18 cellular contexts compared by ENCODE assay signal in the genomic region with DNA sequence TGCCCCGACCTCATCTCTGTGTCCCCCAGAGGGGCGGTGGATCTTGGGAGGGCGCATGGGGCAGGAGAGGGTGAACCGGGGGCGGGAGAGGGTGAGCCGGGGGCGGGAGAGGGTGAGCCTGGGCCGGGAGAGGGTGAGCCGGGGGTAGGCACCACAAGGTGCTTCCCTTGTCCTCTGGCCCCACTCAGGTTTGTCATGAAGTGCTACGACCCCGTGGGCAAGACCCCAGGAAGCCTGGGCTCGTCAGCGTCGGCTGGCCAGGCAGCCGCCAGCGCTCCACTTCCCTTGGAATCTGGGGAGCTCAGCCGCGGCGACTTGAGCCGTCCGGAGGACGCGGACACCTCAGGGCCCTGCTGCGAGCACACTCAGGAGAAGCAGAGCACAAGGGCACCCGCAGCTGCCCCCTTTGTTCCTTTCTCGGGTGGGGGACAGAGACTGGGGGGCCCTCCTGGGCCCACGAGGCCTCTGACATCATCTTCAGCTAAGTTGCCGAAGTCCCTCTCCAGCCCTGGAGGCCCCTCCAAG. TPM values are rescaled to one million over a fixed set of nuclear protein-coding genes. Genes with fewer than 3 reads are reported as not detected.
DNase-seq lines count a peak whose midpoint lies in the region; ATAC-seq, FAIRE-seq and TF ChIP-seq lines count a peak whose summit lies in the region.
"Had no signal": no experiment of that assay in that cellular context is flagged by ENCODE, and none has a peak within 500 bp of the region (broad histone marks: within the 10 kb centered on the region; RNA-seq: fewer than 3 reads in every experiment).

No MANE protein-coding gene starts in this region.

- no peak overlapping the region for H2AFZ ChIP-seq in H1 (ENCODE audit: low read length)

- H3K79me2 ChIP-seq in H1 (ENCODE audit: control insufficient read depth in 1 of 2, insufficient read depth in 2 of 2, low read length in 2 of 2): no peaks in the 10 kb centered on the region

- no peak overlapping the region for H2AK5ac ChIP-seq in H1 (ENCODE audit: low read depth, low read length)

- H3K27ac ChIP-seq in HEK293 (ENCODE audit: extremely low read depth, low read depth, low read length): no peak overlapping the region
- no peak overlapping the region for H3K27ac ChIP-seq in H1 (ENCODE audit: low read depth, low read length)
- H3K27ac ChIP-seq in upper lobe of right lung: no peak overlapping the region
- H3K27ac ChIP-seq: C4-2B had no signal

- H3K23ac ChIP-seq in H1 (ENCODE audit: insufficient read length): no peak overlapping the region

- H3K23me2 ChIP-seq in H1 (ENCODE audit: low read depth, low read length): no peaks in the 10 kb centered on the region

- POLR2A ChIA-PET in Caco-2 (lab: Charles Lee) (interaction anchor here (0.9 kb wide), 1 partner anchor 26 kb away, joined by 5 read pairs; a partner anchor contains a TSS), HEK293 (lab: Yijun Ruan, JAX) (no interaction called here), H1 (lab: Charles Lee; ENCODE audit: partially characterized antibody) (interaction anchor here (1.0 to 1.8 kb wide), 6 partner anchors 16 to 76 kb away, joined by 3 to 7 read pairs (median 4); no protein-coding TSS in a partner anchor)

- no peak for FAIRE-seq in H1 (lab: Jason Lieb, UNC)
- FAIRE-seq: A204.1, GM12892, H54, HTR-8/SVneo had no signal

- no peak overlapping the region for H3K9ac ChIP-seq in H1 (replicated peaks in 1 of 4; ENCODE audit: extremely low read depth in 1 of 4, low read depth in 3 of 4, low read length in 3 of 4)

- H4K5ac ChIP-seq in H1 (ENCODE audit: insufficient read length, low read depth, low read length): no peak overlapping the region

- peak overlapping the region; percentile 64; the same call in 1 of the 2 replicates for H4K8ac ChIP-seq in H1 (ENCODE audit: extremely low read depth, insufficient read depth, low read length)

- no peak for TF ChIP-seq POLR2A in H1 (IDR thresholded peaks at IDR 0.05; ENCODE audit: control extremely low read depth in 1 of 2, low read depth in 2 of 2, low read length in 2 of 2)

- no peak overlapping the region for H2BK12ac ChIP-seq in H1 (ENCODE audit: low read depth, low read length)

- no peak overlapping the region for H3K4ac ChIP-seq in H1 (replicated peaks; ENCODE audit: insufficient read length, low read depth, low read length)

- no peak overlapping the region for H3K14ac ChIP-seq in H1 (ENCODE audit: insufficient read length)

- H2BK5ac ChIP-seq in H1 (ENCODE audit: low read depth, low read length): no peak overlapping the region

- H3K4me3 ChIP-seq in Caco-2 (ENCODE audit: low read depth, low read length) (peak overlapping the region; percentile 34), HEK293 (ENCODE audit: low read depth, low read length) (no peak overlapping the region), H1 (ENCODE audit: extremely low read depth in 1 of 4, insufficient read depth in 2 of 4, low read depth in 3 of 4, low read length in 4 of 4) (no peak overlapping the region), upper lobe of right lung (no peak overlapping the region)

- no peaks in the 10 kb centered on the region for H3K9me3 ChIP-seq in Caco-2
- H3K9me3 ChIP-seq in HEK293 (ENCODE audit: control insufficient read depth, insufficient read depth, low read depth, low read length): no peaks in the 10 kb centered on the region
- no peaks in the 10 kb centered on the region for H3K9me3 ChIP-seq in H1 (ENCODE audit: insufficient read depth in 2 of 2, low read depth in 1 of 2, low read length in 1 of 2)
- no peaks in the 10 kb centered on the region for H3K9me3 ChIP-seq in upper lobe of right lung
- H3K9me3 ChIP-seq: BE2C had no signal

- ATAC-seq in GM21360 (IDR thresholded peaks at IDR 0.05; ENCODE audit: unreplicated experiment) (no peak), upper lobe of right lung (no peak), left cardiac atrium (no peak)

- H3K4me2 ChIP-seq in H1 (ENCODE audit: insufficient read depth in 1 of 2, low read depth in 2 of 2, low read length in 2 of 2): no peak overlapping the region

- H3K4me3 Mint-ChIP-seq in Caco-2 (ENCODE audit: unreplicated experiment): peak overlapping the region; percentile 82
- no peak overlapping the region for H3K4me3 Mint-ChIP-seq in nephron progenitor cell
- H3K4me3 Mint-ChIP-seq: CD4-positive, alpha-beta memory T cell had no signal

- H3K27ac Mint-ChIP-seq in Caco-2 (ENCODE audit: unreplicated experiment) (peak overlapping the region; percentile 71), nephron progenitor cell (peak overlapping the region; percentile 19)

- no peak overlapping the region for H2BK15ac ChIP-seq in H1 (ENCODE audit: low read length)

- no peak overlapping the region for H3K18ac ChIP-seq in H1 (ENCODE audit: extremely low read depth, low read length)

- BruUV-seq in Caco-2 (replicated peaks; lab: Mats Ljungman, UMichigan): no TSS peak

- H2BK120ac ChIP-seq in H1 (replicated peaks; ENCODE audit: low read depth, low read length): no peak overlapping the region

- H3K27me3 ChIP-seq in Caco-2 (replicated peaks; ENCODE audit: control insufficient read depth, insufficient read depth, low read length): no peaks in the 10 kb centered on the region
- H3K27me3 ChIP-seq in H1 (replicated peaks in 1 of 4; ENCODE audit: control insufficient read depth in 3 of 4, extremely low read depth in 1 of 4, insufficient read depth in 3 of 4, low read length in 3 of 4): no peaks in the 10 kb centered on the region
- no peaks in the 10 kb centered on the region for H3K27me3 ChIP-seq in upper lobe of right lung
- H3K27me3 ChIP-seq: BE2C had no signal

- H4K91ac ChIP-seq in H1 (replicated peaks; ENCODE audit: insufficient read length, low read length): no peak overlapping the region

- no peak overlapping the region for H3K56ac ChIP-seq in H1 (replicated peaks; ENCODE audit: insufficient read length, low read depth, low read length)

- DNase-seq in Caco-2 (no peak), H1 (ENCODE audit: low read depth in 1 of 2, low spot score in 2 of 2) (no peak), nephron progenitor cell (no peak), NCI-H2171 (lab: John Stamatoyannopoulos, UW) (no peak), upper lobe of right lung (no peak), left cardiac atrium (no peak)
- DNase-seq: BE2C; CD4-positive, alpha-beta memory T cell; COR-L47; DND-41; GDM1 had no signal

- peaks cover 15% of the 10 kb centered on the region; the same call in 1 of the 2 replicates for H3K4me1 ChIP-seq in Caco-2
- H3K4me1 ChIP-seq in HEK293 (ENCODE audit: control insufficient read depth, insufficient read depth, low read length): peaks cover 7% of the 10 kb centered on the region
- peaks cover 0 to 27% (median 24%) of the 10 kb centered on the region in 4 experiments; a peak in 6 of 7 replicates for H3K4me1 ChIP-seq in H1 (replicated peaks in 1 of 4; ENCODE audit: control insufficient read depth in 3 of 4, insufficient read depth in 4 of 4, low read length in 3 of 4)
- peaks cover 20% of the 10 kb centered on the region for H3K4me1 ChIP-seq in upper lobe of right lung

- TF ChIP-seq EP300 in H1 (IDR thresholded peaks at IDR 0.05; ENCODE audit: borderline replicate concordance in 1 of 2, low read depth in 2 of 2, low read length in 2 of 2): no peak

- no peaks in the 10 kb centered on the region for H3K9me3 Mint-ChIP-seq in Caco-2 (ENCODE audit: unreplicated experiment)
- H3K9me3 Mint-ChIP-seq in nephron progenitor cell: no peaks in the 10 kb centered on the region
- H3K9me3 Mint-ChIP-seq: CD4-positive, alpha-beta memory T cell had no signal

- H4K20me1 ChIP-seq in H1 (replicated peaks in 1 of 2; ENCODE audit: control insufficient read depth in 1 of 2, insufficient read depth in 2 of 2, low read length in 2 of 2): peaks cover 0 to 12% of the 10 kb centered on the region in 2 experiments

- CTCF ChIA-PET in Caco-2 (lab: Charles Lee) (interaction anchor here (0.7 to 3.3 kb wide), 5 partner anchors 25 to 69 kb away, joined by 4 to 16 read pairs (median 9); a partner anchor contains a TSS), HEK293 (lab: Yijun Ruan, JAX) (interaction anchor here (1.0 to 1.4 kb wide), 2 partner anchors 34 to 37 kb away, joined by 3 to 6 read pairs; no protein-coding TSS in a partner anchor), H1 (lab: Charles Lee; ENCODE audit: partially characterized antibody) (interaction anchor here (0.8 to 3.2 kb wide), 20 partner anchors 8 to 331 kb away, joined by 3 to 20 read pairs (median 5); a partner anchor contains a TSS)

- TF ChIP-seq CTCF in Caco-2 (IDR thresholded peaks at IDR 0.05; ENCODE audit: insufficient read depth in 1 of 2, low read depth in 1 of 2, low read length in 1 of 2, severe bottlenecking in 1 of 2, unreplicated experiment in 1 of 2) (no peak), HEK293 (tag by site-specific recombination; IDR thresholded peaks at IDR 0.05) (no peak), H1 (IDR thresholded peaks at IDR 0.05; ENCODE audit: control extremely low read depth in 1 of 3, insufficient read depth in 1 of 3, low read depth in 1 of 3, low read length in 3 of 3) (no peak), nephron progenitor cell (IDR thresholded peaks at IDR 0.05) (no peak), upper lobe of right lung (IDR thresholded peaks at IDR 0.05) (no peak)

- H3K79me1 ChIP-seq in H1 (ENCODE audit: low read depth, low read length): peaks cover 5% of the 10 kb centered on the region

- intact Hi-C loops in Caco-2 (cut with micrococcal nuclease; ENCODE audit: unreplicated experiment) (no loop called here), upper lobe of right lung (cut with DNase I) (no loop called here), left cardiac atrium (cut with DNase I) (no loop called here)

- H3K36me3 ChIP-seq in Caco-2 (ENCODE audit: control insufficient read depth, insufficient read depth, low read length): no peaks in the 10 kb centered on the region
- H3K36me3 ChIP-seq in HEK293 (ENCODE audit: control insufficient read depth in 2 of 2, insufficient read depth in 1 of 2, low read length in 2 of 2): peaks cover 0 to 6% of the 10 kb centered on the region in 2 experiments; a peak in 1 of 3 replicates
- H3K36me3 ChIP-seq in H1 (ENCODE audit: control insufficient read depth in 2 of 4, insufficient read depth in 4 of 4, low read length in 3 of 4): no peaks in the 10 kb centered on the region
- peaks cover 4% of the 10 kb centered on the region for H3K36me3 ChIP-seq in upper lobe of right lung
- H3K36me3 ChIP-seq: BE2C had no signal

- H3K27me3 Mint-ChIP-seq in Caco-2 (ENCODE audit: insufficient read depth, unreplicated experiment): no peaks in the 10 kb centered on the region
- no peaks in the 10 kb centered on the region for H3K27me3 Mint-ChIP-seq in nephron progenitor cell (ENCODE audit: low read depth, poor library complexity)
- H3K27me3 Mint-ChIP-seq: CD4-positive, alpha-beta memory T cell had no signal

- no peak for TF ChIP-seq RAD21 in H1 (IDR thresholded peaks at IDR 0.05 in 1 of 2, conservative IDR thresholded peaks at IDR 0.05 in 1 of 2; ENCODE audit: low read depth in 2 of 2, low read length in 2 of 2)

- H3K4me1 Mint-ChIP-seq in Caco-2 (ENCODE audit: low read depth, unreplicated experiment) (no peaks in the 10 kb centered on the region), nephron progenitor cell (peaks cover 75% of the 10 kb centered on the region)

- H3K36me3 Mint-ChIP-seq in Caco-2 (ENCODE audit: insufficient read depth, unreplicated experiment): peaks cover 13% of the 10 kb centered on the region
- peaks cover 14% of the 10 kb centered on the region for H3K36me3 Mint-ChIP-seq in nephron progenitor cell (ENCODE audit: low read depth)

- 91% methylated on average over 14 of the region's 28 CpGs; no CpG with 5 or more reads in 1 of the 2 experiments for WGBS in H1 (ENCODE audit: extremely low coverage in 1 of 2, insufficient coverage in 1 of 2, insufficient read length in 1 of 2, insufficient replicate concordance in 2 of 2, low coverage in 1 of 2, low lambda C conversion rate in 2 of 2, missing lambda C conversion rate in 1 of 2), 2 experiments

- no peak overlapping the region for H2BK20ac ChIP-seq in H1 (ENCODE audit: low read length)

RNA-seq across cellular contexts. Expression of a gene that starts 18.9 kb away (rescaled TPM):
- total RNA-seq in Caco-2 (2022) (58.0 and 59.2 TPM in 2 replicates), upper lobe of right lung (50.3 TPM), left cardiac atrium (10 to 100 TPM; 16.9 to 24.4 TPM)
- total RNA-seq in H1 (2021; fragmentation: NEBNext Ultra II Directional; extraction: Animal tissue kit (Norgen Biotek cat#: 25700)): 41.8 and 43.7 TPM in 2 replicates
- polyA plus RNA-seq in H1 (2011; rRNA removed): 33.3 and 54.6 TPM in 2 replicates
- polyA plus RNA-seq in H1 (2011; cell fraction: cytosol; rRNA removed): 43.7 TPM
- polyA plus RNA-seq in H1 (2011; cell fraction: nucleus; rRNA removed): 133 TPM
- 24.0 to 39.4 TPM (median 37.1 TPM) in 4 replicates for polyA plus RNA-seq in H1 (2012, experiment 1 of 2)
- polyA plus RNA-seq in H1 (2012, experiment 2 of 2): 26.0 TPM
- polyA plus RNA-seq in H1 (2013, experiment 1 of 2): 30.1 TPM
- 24.4 TPM for polyA plus RNA-seq in H1 (2013, experiment 2 of 2)
- 8.9 and 13.5 TPM in 2 replicates for polyA minus RNA-seq in H1 (2011; rRNA and poly(A)+ RNA removed)
- polyA minus RNA-seq in H1 (2011; cell fraction: cytosol; rRNA and poly(A)+ RNA removed): 40.8 TPM
- polyA minus RNA-seq in H1 (2011; cell fraction: nucleus; rRNA and poly(A)+ RNA removed): 50.0 TPM

RNA-seq across cellular contexts. Expression of a gene that starts 26.4 kb away (rescaled TPM):
- total RNA-seq in Caco-2 (2022) (85.3 and 94.9 TPM in 2 replicates), upper lobe of right lung (40.2 TPM), left cardiac atrium (10 to 100 TPM; 27.2 to 37.2 TPM)
- 111 and 116 TPM in 2 replicates for total RNA-seq in H1 (2021; fragmentation: NEBNext Ultra II Directional; extraction: Animal tissue kit (Norgen Biotek cat#: 25700))
- 122 and 133 TPM in 2 replicates for polyA plus RNA-seq in H1 (2011; rRNA removed)
- polyA plus RNA-seq in H1 (2011; cell fraction: cytosol; rRNA removed): 131 TPM
- 145 TPM for polyA plus RNA-seq in H1 (2011; cell fraction: nucleus; rRNA removed)
- polyA plus RNA-seq in H1 (2012, experiment 1 of 2): 94.8 to 140 TPM (median 130 TPM) in 4 replicates
- 158 TPM for polyA plus RNA-seq in H1 (2012, experiment 2 of 2)
- 61.6 TPM for polyA plus RNA-seq in H1 (2013, experiment 1 of 2)
- 59.1 TPM for polyA plus RNA-seq in H1 (2013, experiment 2 of 2)
- 21.3 and 26.4 TPM in 2 replicates for polyA minus RNA-seq in H1 (2011; rRNA and poly(A)+ RNA removed)
- 35.9 TPM for polyA minus RNA-seq in H1 (2011; cell fraction: cytosol; rRNA and poly(A)+ RNA removed)
- polyA minus RNA-seq in H1 (2011; cell fraction: nucleus; rRNA and poly(A)+ RNA removed): 36.4 TPM

RNA-seq across cellular contexts. Expression of a gene that starts 26.8 kb away (rescaled TPM):
- total RNA-seq in Caco-2 (2022): 33.2 and 38.2 TPM in 2 replicates
- 28.2 and 29.0 TPM in 2 replicates for total RNA-seq in H1 (2021; fragmentation: NEBNext Ultra II Directional; extraction: Animal tissue kit (Norgen Biotek cat#: 25700))
- 11.5 and 17.3 TPM in 2 replicates for polyA plus RNA-seq in H1 (2011; rRNA removed)
- polyA plus RNA-seq in H1 (2011; cell fraction: cytosol; rRNA removed): 23.7 TPM
- polyA plus RNA-seq in H1 (2011; cell fraction: nucleus; rRNA removed): 96.6 TPM
- polyA plus RNA-seq in H1 (2012, experiment 1 of 2): 15.2 to 25.5 TPM (median 25.4 TPM) in 4 replicates
- polyA plus RNA-seq in H1 (2012, experiment 2 of 2): 17.3 TPM
- 14.7 TPM for polyA plus RNA-seq in H1 (2013, experiment 1 of 2)
- 13.4 TPM for polyA plus RNA-seq in H1 (2013, experiment 2 of 2)
- 7.8 and 8.0 TPM in 2 replicates for polyA minus RNA-seq in H1 (2011; rRNA and poly(A)+ RNA removed)
- 14.1 TPM for polyA minus RNA-seq in H1 (2011; cell fraction: cytosol; rRNA and poly(A)+ RNA removed)
- 21.5 TPM for polyA minus RNA-seq in H1 (2011; cell fraction: nucleus; rRNA and poly(A)+ RNA removed)
- total RNA-seq in upper lobe of right lung: 12.2 TPM
- 1 to 10 TPM; 3.7 to 7.9 TPM for total RNA-seq in left cardiac atrium

RNA-seq across cellular contexts. Expression of a gene that starts 35.2 kb away (rescaled TPM):
- 94.5 and 96.7 TPM in 2 replicates for total RNA-seq in Caco-2 (2022)
- 167 and 177 TPM in 2 replicates for total RNA-seq in H1 (2021; fragmentation: NEBNext Ultra II Directional; extraction: Animal tissue kit (Norgen Biotek cat#: 25700))
- 299 and 520 TPM in 2 replicates for polyA plus RNA-seq in H1 (2011; rRNA removed)
- polyA plus RNA-seq in H1 (2011; cell fraction: cytosol; rRNA removed): 290 TPM
- polyA plus RNA-seq in H1 (2011; cell fraction: nucleus; rRNA removed): 408 TPM
- 93.2 to 160 TPM (median 150 TPM) in 4 replicates for polyA plus RNA-seq in H1 (2012, experiment 1 of 2)
- polyA plus RNA-seq in H1 (2012, experiment 2 of 2): 143 TPM
- polyA plus RNA-seq in H1 (2013, experiment 1 of 2): 141 TPM
- 139 TPM for polyA plus RNA-seq in H1 (2013, experiment 2 of 2)
- 54.1 and 62.9 TPM in 2 replicates for polyA minus RNA-seq in H1 (2011; rRNA and poly(A)+ RNA removed)
- 82.6 TPM for polyA minus RNA-seq in H1 (2011; cell fraction: cytosol; rRNA and poly(A)+ RNA removed)
- 83.3 TPM for polyA minus RNA-seq in H1 (2011; cell fraction: nucleus; rRNA and poly(A)+ RNA removed)
- 3.4 TPM for total RNA-seq in upper lobe of right lung
- 1 to 10 TPM; 3.8 to 4.2 TPM for total RNA-seq in left cardiac atrium

RNA-seq across cellular contexts. Expression of a gene that starts 35.3 kb away (rescaled TPM):
- total RNA-seq in Caco-2 (2022): 11.1 and 13.0 TPM in 2 replicates
- 0.76 and 1.1 TPM in 2 replicates for total RNA-seq in H1 (2021; fragmentation: NEBNext Ultra II Directional; extraction: Animal tissue kit (Norgen Biotek cat#: 25700))
- polyA plus RNA-seq in H1 (2011; rRNA removed): 0.45 and 1.1 TPM in 2 replicates
- polyA plus RNA-seq in H1 (2011; cell fraction: cytosol; rRNA removed): 0.80 TPM
- polyA plus RNA-seq in H1 (2011; cell fraction: nucleus; rRNA removed): 1.4 TPM
- 0.34 to 0.56 TPM (median 0.48 TPM) in 3 of 4 replicates, not detected in the other for polyA plus RNA-seq in H1 (2012, experiment 1 of 2)
- 0.30 TPM for polyA plus RNA-seq in H1 (2012, experiment 2 of 2)
- 0.63 TPM for polyA plus RNA-seq in H1 (2013, experiment 1 of 2)
- 0.46 TPM for polyA plus RNA-seq in H1 (2013, experiment 2 of 2)
- polyA minus RNA-seq in H1 (2011; rRNA and poly(A)+ RNA removed): 0.25 TPM in 1 of 2 replicates, not detected in the other
- not detected for polyA minus RNA-seq in H1 (2011; cell fraction: cytosol; rRNA and poly(A)+ RNA removed)
- 1.00 TPM for polyA minus RNA-seq in H1 (2011; cell fraction: nucleus; rRNA and poly(A)+ RNA removed)
- total RNA-seq in upper lobe of right lung: 6.1 TPM
- total RNA-seq in left cardiac atrium: not detected
- total RNA-seq: CD4-positive, alpha-beta memory T cell had no signal
- polyA plus RNA-seq: CD4-positive, alpha-beta memory T cell had no signal
